In the genomic region with DNA sequence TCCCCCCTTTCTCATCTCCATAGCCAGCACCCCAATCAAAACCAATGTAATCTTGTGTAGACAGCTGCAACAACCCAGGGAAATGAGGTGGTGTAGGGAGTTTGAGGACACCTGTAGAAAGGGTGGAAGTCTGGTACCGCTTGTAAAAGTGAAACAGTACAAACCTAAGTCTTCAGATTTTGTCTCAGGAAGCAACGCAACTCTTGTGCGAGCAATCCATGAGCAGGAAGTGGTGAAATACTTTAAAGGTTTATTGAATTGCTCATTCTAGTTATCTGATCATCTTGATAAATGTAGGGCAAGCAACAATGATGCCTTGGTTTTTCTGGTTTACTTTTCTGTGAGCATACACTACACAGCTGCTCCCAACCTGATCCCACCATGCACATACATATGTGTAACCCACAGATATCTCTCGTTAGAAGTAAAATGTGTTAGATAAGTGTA, we compare ENCODE assay signal across 11 cellular contexts.
DNase-seq lines count a peak whose midpoint lies in the region; ATAC-seq, FAIRE-seq and TF ChIP-seq lines count a peak whose summit lies in the region.
"Had no signal": no experiment of that assay in that cellular context is flagged by ENCODE, and none has a peak within 500 bp of the region (broad histone marks: within the 10 kb centered on the region; RNA-seq: fewer than 3 reads in every experiment).

No MANE protein-coding gene starts in this region.

- POLR2A ChIA-PET in BJ (lab: Charles Lee): no interaction called here
- POLR2A ChIA-PET in HepG2 (lab: Yijun Ruan, JAX): no interaction called here

- in situ Hi-C loops in HepG2 (cut with HindIII; ENCODE audit: extremely low pct_ligation_motif_present, low pct_unique_long_range_greater_than_20kb): no loop called here

- 96% methylated on average over 4 of the region's 4 CpGs for WGBS in HepG2 (ENCODE audit: low lambda C conversion rate)

- peak; percentile 83 for ATAC-seq in activated T-helper 17 cell treated with anti-CD3 and anti-CD28 coated beads, Interleukin-2, amount 50 U/mL, for 72 hours (replicated peaks)
- ATAC-seq in HepG2: no peak
- ATAC-seq in GM19397 (IDR thresholded peaks at IDR 0.05; ENCODE audit: unreplicated experiment): no peak
- ATAC-seq in HG03045 (IDR thresholded peaks at IDR 0.05; ENCODE audit: unreplicated experiment): no peak
- ATAC-seq: K562 had no signal

- H3K4me3 ChIP-seq in BJ (ENCODE audit: low read depth, low read length) (no peak overlapping the region), HepG2 (replicated peaks in 1 of 3; ENCODE audit: insufficient read depth in 1 of 3, low read depth in 2 of 3, low read length in 3 of 3) (no peak overlapping the region)
- H3K4me3 ChIP-seq: K562, skin epidermis had no signal

- peaks cover 37% of the 10 kb centered on the region for H3K4me1 Mint-ChIP-seq in activated T-helper 17 cell treated with anti-CD3 and anti-CD28 coated beads, Interleukin-2, amount 50 U/mL, for 72 hours

- no peak overlapping the region for H3K4me2 ChIP-seq in HepG2 (ENCODE audit: low read depth, low read length)

- peak overlapping the region; percentile 77 for H3K4me3 Mint-ChIP-seq in activated T-helper 17 cell treated with anti-CD3 and anti-CD28 coated beads, Interleukin-2, amount 50 U/mL, for 72 hours

- H3K27me3 Mint-ChIP-seq in activated T-helper 17 cell treated with anti-CD3 and anti-CD28 coated beads, Interleukin-2, amount 50 U/mL, for 72 hours: no peaks in the 10 kb centered on the region

- TF ChIP-seq POLR2A in HepG2 (IDR thresholded peaks at IDR 0.05; ENCODE audit: insufficient read depth in 1 of 2, low read depth in 2 of 2, low read length in 2 of 2): no peak

- TF ChIP-seq CTCF in BJ (IDR thresholded peaks at IDR 0.05; ENCODE audit: insufficient read depth, low read depth, low read length): no peak
- no peak for TF ChIP-seq CTCF in HepG2 (CRISPR knock-in tag; IDR thresholded peaks at IDR 0.05)

- TF ChIP-seq EP300 in HepG2 (IDR thresholded peaks at IDR 0.05; ENCODE audit: low read depth in 2 of 2, low read length in 2 of 2): no peak
- TF ChIP-seq EP300 in HepG2 (CRISPR knock-in tag; IDR thresholded peaks at IDR 0.05; ENCODE audit: borderline replicate concordance): no peak

- CTCF ChIA-PET in BJ (lab: Yijun Ruan, JAX): no interaction called here
- CTCF ChIA-PET in HepG2 (lab: Yijun Ruan, JAX; ENCODE audit: low intra/inter-chr PET ratio, low total read pairs): no interaction called here

- DNase-seq in BJ (ENCODE audit: low read depth) (peak; percentile 67), M059J (ENCODE audit: low read depth) (peak; percentile 95), HepG2 (ENCODE audit: low spot score) (peak; percentile 6), iPS-NIHi11 (ENCODE audit: low spot score) (no peak), OCI-M1 (lab: John Stamatoyannopoulos, UW) (no peak)
- DNase-seq: cortex of kidney had no signal

- no peaks in the 10 kb centered on the region for H3K4me1 ChIP-seq in HepG2 (ENCODE audit: insufficient read depth, low read length)

- H3K27ac ChIP-seq in HepG2 (ENCODE audit: extremely low read length, insufficient read depth, low read length): no peak overlapping the region

- BruUV-seq in HepG2 (replicated peaks; lab: Mats Ljungman, UMichigan): no TSS peak

- peak overlapping the region; percentile 85 for H3K27ac Mint-ChIP-seq in activated T-helper 17 cell treated with anti-CD3 and anti-CD28 coated beads, Interleukin-2, amount 50 U/mL, for 72 hours

- no peaks in the 10 kb centered on the region for H3K36me3 Mint-ChIP-seq in activated T-helper 17 cell treated with anti-CD3 and anti-CD28 coated beads, Interleukin-2, amount 50 U/mL, for 72 hours (ENCODE audit: low read depth)

- no peak for TF ChIP-seq RAD21 in HepG2 (CRISPR knock-in tag; IDR thresholded peaks at IDR 0.05)

- intact Hi-C loops in HepG2 (cut with micrococcal nuclease; ENCODE audit: unreplicated experiment): no loop called here

- H3K27me3 ChIP-seq in BJ (ENCODE audit: control insufficient read depth, insufficient read depth, low read length): no peaks in the 10 kb centered on the region
- no peaks in the 10 kb centered on the region for H3K27me3 ChIP-seq in HepG2 (ENCODE audit: control insufficient read depth in 1 of 2, insufficient read depth in 2 of 2, low read length in 2 of 2)

- H3K9ac ChIP-seq in HepG2 (ENCODE audit: insufficient read depth, low read depth, low read length): no peak overlapping the region

- no peaks in the 10 kb centered on the region for H3K79me2 ChIP-seq in HepG2 (ENCODE audit: insufficient read depth, low read length)

- H3K9me3 Mint-ChIP-seq in activated T-helper 17 cell treated with anti-CD3 and anti-CD28 coated beads, Interleukin-2, amount 50 U/mL, for 72 hours: no peaks in the 10 kb centered on the region

- H3K9me3 ChIP-seq in HepG2 (ENCODE audit: low read length): no peaks in the 10 kb centered on the region

- no peaks in the 10 kb centered on the region for H4K20me1 ChIP-seq in HepG2 (ENCODE audit: insufficient read depth, low read length)

- H2AFZ ChIP-seq in HepG2 (ENCODE audit: low read length): no peak overlapping the region

- FAIRE-seq in HepG2 (lab: Jason Lieb, UNC): no peak
- FAIRE-seq: K562 had no signal

- H3K36me3 ChIP-seq in BJ (ENCODE audit: control insufficient read depth, insufficient read depth, low read length): peaks cover 4% of the 10 kb centered on the region
- H3K36me3 ChIP-seq in HepG2 (replicated peaks in 1 of 2; ENCODE audit: control insufficient read depth in 1 of 2, insufficient read depth in 2 of 2, low read length in 2 of 2): peaks cover 12 to 47% of the 10 kb centered on the region in 2 experiments

TF ChIP-seq in HepG2, 621 proteins besides CTCF, POLR2A, EP300 and RAD21:
- TF ChIP-seq NONO (IDR thresholded peaks at IDR 0.05) (no peak), NONO (CRISPR knock-in tag; conservative IDR thresholded peaks at IDR 0.05) (no peak), ZNF766 (CRISPR knock-in tag; IDR thresholded peaks at IDR 0.05; ENCODE audit: borderline replicate concordance) (no peak), ZHX1 (CRISPR knock-in tag; IDR thresholded peaks at IDR 0.05; ENCODE audit: low read depth) (no peak)
TF ChIP-seq in HepG2: peak in this region for 0.

Comparison
In these comparisons a context has a peak if more than half of its experiments do, and no peak if none do; other contexts are left out.
1. DNase-seq: peak in BJ (single experiment), M059J (single experiment) and HepG2 (single experiment); none in iPS-NIHi11 (single experiment) and OCI-M1 (single experiment).